Comparison of ENCODE assay signal across 14 cellular contexts in the genomic region with DNA sequence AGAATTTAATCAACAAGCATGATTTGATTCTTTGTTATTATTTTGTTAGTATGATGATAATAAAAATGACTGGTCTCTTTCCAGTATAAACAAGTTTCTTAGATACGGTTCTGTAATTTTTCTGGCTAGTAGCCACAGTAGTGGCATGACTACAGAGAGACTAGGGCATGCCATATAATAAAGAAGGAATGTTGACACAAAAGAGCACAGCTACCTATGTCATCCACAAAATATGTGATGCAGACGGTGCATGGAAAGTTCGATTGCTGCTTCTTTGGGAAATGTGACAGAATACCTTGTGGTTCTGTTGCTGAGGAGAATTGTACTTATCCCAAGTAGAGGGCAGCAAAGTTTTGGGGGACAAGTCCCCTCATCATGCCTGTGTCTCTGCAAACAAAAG. TPM values are rescaled to one million over a fixed set of nuclear protein-coding genes. Genes with fewer than 3 reads are reported as not detected.
DNase-seq lines count a peak whose midpoint lies in the region; ATAC-seq, FAIRE-seq and TF ChIP-seq lines count a peak whose summit lies in the region.
"Had no signal": no experiment of that assay in that cellular context is flagged by ENCODE, and none has a peak within 500 bp of the region (broad histone marks: within the 10 kb centered on the region; RNA-seq: fewer than 3 reads in every experiment).

No MANE protein-coding gene starts in this region.

- H3K27ac ChIP-seq in H1 (ENCODE audit: low read depth, low read length) (no peak overlapping the region), mesendoderm (ENCODE audit: low read depth, low read length) (no peak overlapping the region), sigmoid colon (peak overlapping the region in 2 of 4 donors; percentile 40 to 62)

- no peak overlapping the region for H2AK5ac ChIP-seq in H1 (ENCODE audit: low read depth, low read length)
- H2AK5ac ChIP-seq in mesendoderm (ENCODE audit: low read length), result no peak overlapping the region

- H3K27me3 ChIP-seq in MG63, result no peaks in the 10 kb centered on the region
- no peaks in the 10 kb centered on the region for H3K27me3 ChIP-seq in H1 (replicated peaks in 1 of 4; ENCODE audit: control insufficient read depth in 3 of 4, extremely low read depth in 1 of 4, insufficient read depth in 3 of 4, low read length in 3 of 4)
- no peaks in the 10 kb centered on the region for H3K27me3 ChIP-seq in mesendoderm (ENCODE audit: insufficient read depth, low read length, poor library complexity)
- H3K27me3 ChIP-seq in sigmoid colon, result no peaks in the 10 kb centered on the region

- H2BK120ac ChIP-seq in H1 (replicated peaks; ENCODE audit: low read depth, low read length) (no peak overlapping the region), mesendoderm (ENCODE audit: low read depth, low read length) (no peak overlapping the region)

- DNase-seq in AG09319 (ENCODE audit: extremely low read depth, low read depth) (peak; percentile 40), MG63 (peak; percentile 32), H1 (ENCODE audit: low read depth in 1 of 2, low spot score in 2 of 2) (no peak), mesendoderm (peak; percentile 65), sigmoid colon (no peak), superior temporal gyrus (ENCODE audit: extremely low spot score) (no peak)
- DNase-seq in natural killer cell treated with Interleukin-12 subunit alpha and Interleukin-12 subunit beta and Interleukin-15 and Interleukin-18, amount 100 ng/mL, for 72 hours (ENCODE audit: low spot score), result no peak
- DNase-seq: activated CD4-positive, alpha-beta T cell treated with anti-CD3 and anti-CD28 coated beads, Interleukin-2, amount 50 U/mL, for 4 hours; activated naive CD4-positive, alpha-beta T cell treated with anti-CD3 and anti-CD28 coated beads, Interleukin-2, amount 10 ng/mL, durations not matched to agents 7 days and 5 days; CD4-positive, CD25-positive, alpha-beta regulatory T cell; NCI-H1092; stimulated activated CD4-positive, alpha-beta T cell treated with anti-CD3 and anti-CD28 coated beads, Interleukin-2, amount 100 ng/mL, for 24 hours had no signal

- CTCF ChIA-PET in H1 (lab: Charles Lee; ENCODE audit: partially characterized antibody), result interaction anchor here (0.6 to 2.5 kb wide), 4 partner anchors 13 to 558 kb away, joined by 3 to 9 read pairs (median 4); no protein-coding TSS in a partner anchor

- no peaks in the 10 kb centered on the region for H3K27me3 Mint-ChIP-seq in natural killer cell treated with Interleukin-12 subunit alpha and Interleukin-12 subunit beta and Interleukin-15 and Interleukin-18, amount 100 ng/mL, for 72 hours
- H3K27me3 Mint-ChIP-seq: activated naive CD4-positive, alpha-beta T cell treated with anti-CD3 and anti-CD28 coated beads, Interleukin-2, amount 10 ng/mL, durations not matched to agents 7 days and 5 days; stimulated activated naive CD8-positive, alpha-beta T cell treated with anti-CD3 and anti-CD28 coated beads, Interleukin-15, Interleukin-2, amounts not matched to agents 100 ng/mL and 50 ng/mL, for 24 hours had no signal

- H2BK5ac ChIP-seq in H1 (ENCODE audit: low read depth, low read length) (no peak overlapping the region), mesendoderm (ENCODE audit: low read length) (no peak overlapping the region)

- H3K4me3 ChIP-seq in MG63 (no peak overlapping the region), H1 (ENCODE audit: extremely low read depth in 1 of 4, insufficient read depth in 2 of 4, low read depth in 3 of 4, low read length in 4 of 4) (no peak overlapping the region), mesendoderm (ENCODE audit: low read length) (no peak overlapping the region), sigmoid colon (no peak overlapping the region)

- H2BK20ac ChIP-seq in H1 (ENCODE audit: low read length), result no peak overlapping the region

- no peaks in the 10 kb centered on the region for H3K79me1 ChIP-seq in H1 (ENCODE audit: low read depth, low read length)
- H3K79me1 ChIP-seq in mesendoderm (ENCODE audit: low read length), result no peaks in the 10 kb centered on the region

- no peaks in the 10 kb centered on the region for H3K4me1 Mint-ChIP-seq in natural killer cell treated with Interleukin-12 subunit alpha and Interleukin-12 subunit beta and Interleukin-15 and Interleukin-18, amount 100 ng/mL, for 72 hours (ENCODE audit: low read depth in 2 of 2)
- H3K4me1 Mint-ChIP-seq: activated naive CD4-positive, alpha-beta T cell treated with anti-CD3 and anti-CD28 coated beads, Interleukin-2, amount 10 ng/mL, durations not matched to agents 7 days and 5 days; CD4-positive, CD25-positive, alpha-beta regulatory T cell had no signal

- no peak overlapping the region for H3K4me3 Mint-ChIP-seq in natural killer cell treated with Interleukin-12 subunit alpha and Interleukin-12 subunit beta and Interleukin-15 and Interleukin-18, amount 100 ng/mL, for 72 hours
- H3K4me3 Mint-ChIP-seq: activated naive CD4-positive, alpha-beta T cell treated with anti-CD3 and anti-CD28 coated beads, Interleukin-2, amount 10 ng/mL, durations not matched to agents 7 days and 5 days; CD4-positive, CD25-positive, alpha-beta regulatory T cell; stimulated activated naive CD8-positive, alpha-beta T cell treated with anti-CD3 and anti-CD28 coated beads, Interleukin-15, Interleukin-2, amounts not matched to agents 100 ng/mL and 50 ng/mL, for 24 hours had no signal

- H3K4me1 ChIP-seq in H1 (replicated peaks in 1 of 4; ENCODE audit: control insufficient read depth in 3 of 4, insufficient read depth in 4 of 4, low read length in 3 of 4), result no peaks in the 10 kb centered on the region
- H3K4me1 ChIP-seq in mesendoderm (ENCODE audit: control insufficient read depth, low read depth, low read length), result peaks cover 12% of the 10 kb centered on the region
- H3K4me1 ChIP-seq in sigmoid colon, result peaks cover 0 to 36% (median 21%) of the 10 kb centered on the region in 4 donors

- H3K27ac Mint-ChIP-seq in natural killer cell treated with Interleukin-12 subunit alpha and Interleukin-12 subunit beta and Interleukin-15 and Interleukin-18, amount 100 ng/mL, for 72 hours, result no peak overlapping the region
- H3K27ac Mint-ChIP-seq: activated naive CD4-positive, alpha-beta T cell treated with anti-CD3 and anti-CD28 coated beads, Interleukin-2, amount 10 ng/mL, durations not matched to agents 7 days and 5 days; CD4-positive, CD25-positive, alpha-beta regulatory T cell; stimulated activated naive CD8-positive, alpha-beta T cell treated with anti-CD3 and anti-CD28 coated beads, Interleukin-15, Interleukin-2, amounts not matched to agents 100 ng/mL and 50 ng/mL, for 24 hours had no signal

- H3K9me3 Mint-ChIP-seq in natural killer cell treated with Interleukin-12 subunit alpha and Interleukin-12 subunit beta and Interleukin-15 and Interleukin-18, amount 100 ng/mL, for 72 hours, result no peaks in the 10 kb centered on the region
- H3K9me3 Mint-ChIP-seq: activated naive CD4-positive, alpha-beta T cell treated with anti-CD3 and anti-CD28 coated beads, Interleukin-2, amount 10 ng/mL, durations not matched to agents 7 days and 5 days; stimulated activated naive CD8-positive, alpha-beta T cell treated with anti-CD3 and anti-CD28 coated beads, Interleukin-15, Interleukin-2, amounts not matched to agents 100 ng/mL and 50 ng/mL, for 24 hours had no signal

- no peak; a peak in 1 of 4 replicates for TF ChIP-seq RAD21 in H1 (IDR thresholded peaks at IDR 0.05 in 1 of 2, conservative IDR thresholded peaks at IDR 0.05 in 1 of 2; ENCODE audit: low read depth in 2 of 2, low read length in 2 of 2)

- H3K9me3 ChIP-seq in MG63 (no peaks in the 10 kb centered on the region), H1 (ENCODE audit: insufficient read depth in 2 of 2, low read depth in 1 of 2, low read length in 1 of 2) (no peaks in the 10 kb centered on the region), sigmoid colon (no peaks in the 10 kb centered on the region)

- TF ChIP-seq CTCF in AG09319 (IDR thresholded peaks at IDR 0.05; ENCODE audit: low read depth, low read length) (no peak; the same call in 1 of the 2 replicates), H1 (IDR thresholded peaks at IDR 0.05; ENCODE audit: control extremely low read depth in 1 of 3, insufficient read depth in 1 of 3, low read depth in 1 of 3, low read length in 3 of 3) (no peak), sigmoid colon (IDR thresholded peaks at IDR 0.05) (no peak)

- POLR2A ChIA-PET in H1 (lab: Charles Lee; ENCODE audit: partially characterized antibody), result no interaction called here

- TF ChIP-seq EP300 in H1 (IDR thresholded peaks at IDR 0.05; ENCODE audit: borderline replicate concordance in 1 of 2, low read depth in 2 of 2, low read length in 2 of 2) (no peak), sigmoid colon (IDR thresholded peaks at IDR 0.05) (no peak)

- ATAC-seq in natural killer cell treated with Interleukin-12 subunit alpha and Interleukin-12 subunit beta and Interleukin-15 and Interleukin-18, amount 100 ng/mL, for 72 hours, result no peak
- no peak for ATAC-seq in HG03571 (IDR thresholded peaks at IDR 0.05; ENCODE audit: unreplicated experiment)

- H4K8ac ChIP-seq in H1 (ENCODE audit: extremely low read depth, insufficient read depth, low read length) (no peak overlapping the region), mesendoderm (ENCODE audit: low read depth, low read length) (no peak overlapping the region)

- H3K9ac ChIP-seq in H1 (replicated peaks in 1 of 4; ENCODE audit: extremely low read depth in 1 of 4, low read depth in 3 of 4, low read length in 3 of 4), result no peak overlapping the region
- no peak overlapping the region for H3K9ac ChIP-seq in mesendoderm (ENCODE audit: low read length)

- no peak overlapping the region for H2BK12ac ChIP-seq in H1 (ENCODE audit: low read depth, low read length)

- no peak overlapping the region for H4K91ac ChIP-seq in H1 (replicated peaks; ENCODE audit: insufficient read length, low read length)

- H3K79me2 ChIP-seq in H1 (ENCODE audit: control insufficient read depth in 1 of 2, insufficient read depth in 2 of 2, low read length in 2 of 2), result no peaks in the 10 kb centered on the region
- H3K79me2 ChIP-seq in mesendoderm (ENCODE audit: control insufficient read depth, insufficient read depth, low read length), result no peaks in the 10 kb centered on the region

- no peak for FAIRE-seq in H1 (lab: Jason Lieb, UNC)

- no peaks in the 10 kb centered on the region for H4K20me1 ChIP-seq in H1 (replicated peaks in 1 of 2; ENCODE audit: control insufficient read depth in 1 of 2, insufficient read depth in 2 of 2, low read length in 2 of 2)

- no peak overlapping the region for H2BK15ac ChIP-seq in H1 (ENCODE audit: low read length)
- peak overlapping the region; percentile 45 for H2BK15ac ChIP-seq in mesendoderm (replicated peaks; ENCODE audit: low read depth)

- H3K4ac ChIP-seq in H1 (replicated peaks; ENCODE audit: insufficient read length, low read depth, low read length) (no peak overlapping the region), mesendoderm (ENCODE audit: low read depth, low read length) (no peak overlapping the region)

- WGBS in H1 (ENCODE audit: extremely low coverage in 1 of 2, insufficient coverage in 1 of 2, insufficient read length in 1 of 2, insufficient replicate concordance in 2 of 2, low coverage in 1 of 2, low lambda C conversion rate in 2 of 2, missing lambda C conversion rate in 1 of 2), 2 experiments, result 91% methylated on average over 3 of the region's 3 CpGs; no CpG with 5 or more reads in 1 of the 2 experiments
- no CpG with 5 or more reads among the region's 3 CpGs for WGBS in mesendoderm (ENCODE audit: extremely low coverage, insufficient coverage, low lambda C conversion rate)
- 5 to 49% methylated on average over 3 of the region's 3 CpGs for WGBS in sigmoid colon, 2 donors

- TF ChIP-seq POLR2A in H1 (IDR thresholded peaks at IDR 0.05; ENCODE audit: control extremely low read depth in 1 of 2, low read depth in 2 of 2, low read length in 2 of 2) (no peak), sigmoid colon (IDR thresholded peaks at IDR 0.05) (no peak)

- H3K18ac ChIP-seq in H1 (ENCODE audit: extremely low read depth, low read length) (no peak overlapping the region), mesendoderm (ENCODE audit: low read length) (no peak overlapping the region)

- H3K56ac ChIP-seq in H1 (replicated peaks; ENCODE audit: insufficient read length, low read depth, low read length), result peak overlapping the region; percentile 12
- H3K56ac ChIP-seq in mesendoderm (ENCODE audit: low read length), result no peak overlapping the region

- H3K36me3 Mint-ChIP-seq in natural killer cell treated with Interleukin-12 subunit alpha and Interleukin-12 subunit beta and Interleukin-15 and Interleukin-18, amount 100 ng/mL, for 72 hours, result no peaks in the 10 kb centered on the region
- H3K36me3 Mint-ChIP-seq: activated naive CD4-positive, alpha-beta T cell treated with anti-CD3 and anti-CD28 coated beads, Interleukin-2, amount 10 ng/mL, durations not matched to agents 7 days and 5 days; CD4-positive, CD25-positive, alpha-beta regulatory T cell had no signal

- H3K23ac ChIP-seq in H1 (ENCODE audit: insufficient read length), result no peak overlapping the region
- no peak overlapping the region for H3K23ac ChIP-seq in mesendoderm (ENCODE audit: low read length)

- no peak overlapping the region for H2AFZ ChIP-seq in H1 (ENCODE audit: low read length)

- H3K23me2 ChIP-seq in H1 (ENCODE audit: low read depth, low read length), result no peaks in the 10 kb centered on the region

- H3K14ac ChIP-seq in H1 (ENCODE audit: insufficient read length), result no peak overlapping the region

- intact Hi-C loops in sigmoid colon (cut with DNase I), result no loop called here

- no peak overlapping the region for H4K5ac ChIP-seq in H1 (ENCODE audit: insufficient read length, low read depth, low read length)
- H4K5ac ChIP-seq in mesendoderm (ENCODE audit: low read length), result no peak overlapping the region

- no peak overlapping the region for H3K4me2 ChIP-seq in H1 (ENCODE audit: insufficient read depth in 1 of 2, low read depth in 2 of 2, low read length in 2 of 2)
- no peak overlapping the region for H3K4me2 ChIP-seq in mesendoderm (ENCODE audit: low read length)

- H3K36me3 ChIP-seq in MG63, result no peaks in the 10 kb centered on the region
- H3K36me3 ChIP-seq in H1 (ENCODE audit: control insufficient read depth in 2 of 4, insufficient read depth in 4 of 4, low read length in 3 of 4), result no peaks in the 10 kb centered on the region
- H3K36me3 ChIP-seq in mesendoderm (ENCODE audit: control insufficient read depth, insufficient read depth, low read length), result no peaks in the 10 kb centered on the region
- no peaks in the 10 kb centered on the region for H3K36me3 ChIP-seq in sigmoid colon

RNA-seq across cellular contexts. Expression of a gene that starts 26.1 kb away (rescaled TPM):
- not detected in 2 replicates for total RNA-seq in MG63 (2014; rRNA removed; shearing (Covaris generic); ENCODE audit: low replicate concordance)
- 4.6 and 6.5 TPM in 2 replicates for total RNA-seq in H1 (2021; fragmentation: NEBNext Ultra II Directional; extraction: Animal tissue kit (Norgen Biotek cat#: 25700))
- 1.8 and 2.0 TPM in 2 replicates for polyA plus RNA-seq in H1 (2011; rRNA removed)
- polyA plus RNA-seq in H1 (2011; cell fraction: cytosol; rRNA removed), result 1.7 TPM
- 5.8 TPM for polyA plus RNA-seq in H1 (2011; cell fraction: nucleus; rRNA removed)
- polyA plus RNA-seq in H1 (2012, experiment 1 of 2), result 1.6 to 2.1 TPM (median 1.8 TPM) in 4 replicates
- polyA plus RNA-seq in H1 (2012, experiment 2 of 2), result 0.30 TPM
- polyA plus RNA-seq in H1 (2013, experiment 1 of 2), result 1.2 TPM
- 1.3 TPM for polyA plus RNA-seq in H1 (2013, experiment 2 of 2)
- 8.7 and 8.9 TPM in 2 replicates for polyA minus RNA-seq in H1 (2011; rRNA and poly(A)+ RNA removed)
- 3.9 TPM for polyA minus RNA-seq in H1 (2011; cell fraction: cytosol; rRNA and poly(A)+ RNA removed)
- polyA minus RNA-seq in H1 (2011; cell fraction: nucleus; rRNA and poly(A)+ RNA removed), result 29.7 TPM
- 1.9 TPM for polyA plus RNA-seq in mesendoderm (2013, experiment 1 of 2)
- polyA plus RNA-seq in mesendoderm (2013, experiment 2 of 2), result 1.9 TPM
- 100 to 1,000 TPM in 1 of 4 donors, 10 to 100 TPM in 3; 67.9 to 100 (median 70.2) TPM for total RNA-seq in sigmoid colon
- polyA plus RNA-seq in sigmoid colon, result 1 to 10 TPM in 2 of 3 donors, under 1 TPM in 1; 0.69 to 3.7 (median 1.2) TPM
- total RNA-seq in natural killer cell treated with Interleukin-12 subunit alpha and Interleukin-12 subunit beta and Interleukin-15 and Interleukin-18, amount 100 ng/mL, for 72 hours, result 10 to 100 TPM; 77.9 to 79.6 TPM

Comparison
In these comparisons a context has a peak if more than half of its experiments do, and no peak if none do; other contexts are left out.
1. DNase-seq: peak in AG09319 (single experiment), MG63 (single experiment) and mesendoderm (single experiment); none in H1 (0 of 2), sigmoid colon (single experiment), superior temporal gyrus (single experiment) and natural killer cell treated with Interleukin-12 subunit alpha and Interleukin-12 subunit beta and Interleukin-15 and Interleukin-18, amount 100 ng/mL, for 72 hours (single experiment).